In the genomic region with DNA sequence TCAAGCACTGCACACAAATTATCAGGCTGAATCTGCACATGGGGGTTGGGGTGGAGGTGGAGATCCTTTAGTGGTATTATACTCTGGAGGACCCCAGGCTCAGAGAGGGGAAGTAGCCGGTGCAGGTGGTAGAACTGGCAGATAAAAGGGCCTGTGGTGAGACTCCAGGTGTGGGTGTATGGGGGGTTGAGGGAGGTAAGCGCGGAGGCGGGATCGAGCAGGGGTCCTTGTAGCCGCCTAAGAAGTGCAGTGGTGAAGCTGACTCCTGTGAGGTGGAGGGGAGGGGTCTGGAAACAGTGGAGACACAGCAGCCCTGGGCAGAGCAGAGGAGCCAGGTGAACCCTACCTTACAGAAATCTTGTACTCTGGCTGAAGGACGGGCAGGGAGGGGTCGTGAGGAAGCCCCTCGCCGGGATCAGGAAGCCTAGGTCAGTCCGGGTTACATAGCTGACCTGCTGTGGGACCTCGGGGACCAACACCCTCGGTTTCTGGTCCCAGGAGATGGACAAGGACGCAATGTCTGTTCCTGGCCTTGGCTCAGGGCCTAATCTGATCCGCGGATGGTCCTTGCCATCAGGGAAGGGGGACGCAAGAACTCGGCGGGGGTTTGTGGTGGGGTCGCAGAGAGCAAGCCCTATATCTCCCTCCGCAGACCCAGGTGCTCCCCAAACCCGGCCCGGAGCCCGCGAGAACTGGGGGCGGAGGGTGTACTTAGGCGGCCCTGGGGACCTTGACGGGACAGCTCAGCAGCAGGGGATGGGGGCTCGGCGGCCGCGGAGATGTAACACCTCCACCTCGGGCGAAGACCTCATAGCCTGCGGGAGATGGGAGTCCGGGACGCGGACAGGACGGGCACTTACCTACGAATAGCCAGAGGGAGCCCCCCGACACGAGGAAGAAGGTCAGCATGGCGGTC, we compare ENCODE assay signal across 9 cellular contexts. TPM values are rescaled to one million over a fixed set of nuclear protein-coding genes. Genes with fewer than 3 reads are reported as not detected.
DNase-seq lines count a peak whose midpoint lies in the region; ATAC-seq and TF ChIP-seq lines count a peak whose summit lies in the region.
"Had no signal": no experiment of that assay in that cellular context is flagged by ENCODE, and none has a peak within 500 bp of the region (broad histone marks: within the 10 kb centered on the region; RNA-seq: fewer than 3 reads in every experiment).

No MANE protein-coding gene starts in this region.

- H3K9me3 Mint-ChIP-seq in activated naive CD4-positive, alpha-beta T cell treated with anti-CD3 and anti-CD28 coated beads for 36 hours: no peaks in the 10 kb centered on the region

- peak overlapping the region; percentile 33 for H3K4me3 ChIP-seq in brain microvascular endothelial cell (ENCODE audit: low read depth, low read length)
- peak overlapping the region; percentile 60 for H3K4me3 ChIP-seq in lower lobe of right lung
- peak overlapping the region in 3 of 4 donors; percentile 42 to 60 (median 57) for H3K4me3 ChIP-seq in transverse colon

- H3K36me3 ChIP-seq in brain microvascular endothelial cell (replicated peaks) (no peaks in the 10 kb centered on the region), lower lobe of right lung (no peaks in the 10 kb centered on the region), transverse colon (no peaks in the 10 kb centered on the region)

- in situ Hi-C loops in brain microvascular endothelial cell (cut with HindIII; ENCODE audit: low pct_ligation_motif_present, low sequenced_read_pairs) (loop anchor here (25.0 kb wide), 1 partner anchor 424 kb away; no protein-coding TSS in a partner anchor), transverse colon (cut with MboI; ENCODE audit: low pct_ligation_motif_present in 1 of 4, low pct_unique_long_range_greater_than_20kb in 1 of 4, low sequenced_read_pairs in 3 of 4) (loop anchor here in 1 of 4 donors (25.0 kb wide), 1 partner anchor 574 kb away; no protein-coding TSS in a partner anchor)

- 27 to 90% methylated on average over 2 to 35 of the region's 43 CpGs for WGBS in transverse colon (ENCODE audit: low coverage in 1 of 2), 2 donors

- H3K36me3 Mint-ChIP-seq in activated naive CD4-positive, alpha-beta T cell treated with anti-CD3 and anti-CD28 coated beads for 36 hours (ENCODE audit: low read depth): no peaks in the 10 kb centered on the region

- intact Hi-C loops in activated naive CD4-positive, alpha-beta T cell treated with anti-CD3 and anti-CD28 coated beads for 36 hours (cut with micrococcal nuclease): loop anchor here (2.0 kb wide), 1 partner anchor 14 kb away; no protein-coding TSS in a partner anchor
- intact Hi-C loops in lower lobe of right lung (cut with DNase I): no loop called here
- intact Hi-C loops in transverse colon (cut with DNase I; ENCODE audit: low total_unique reads): no loop called here

- ATAC-seq in lower lobe of right lung: no peak
- no peak for ATAC-seq in HG02642 (IDR thresholded peaks at IDR 0.05; ENCODE audit: poor library complexity, unreplicated experiment)

- no peak for TF ChIP-seq EP300 in transverse colon (IDR thresholded peaks at IDR 0.05; ENCODE audit: low read depth)

- TF ChIP-seq CTCF in brain microvascular endothelial cell (IDR thresholded peaks at IDR 0.05; ENCODE audit: low read depth, low read length, missing control alignments) (no peak), lower lobe of right lung (IDR thresholded peaks at IDR 0.05) (no peak), transverse colon (IDR thresholded peaks at IDR 0.05) (no peak)

- peaks cover 10% of the 10 kb centered on the region for H3K4me1 ChIP-seq in lower lobe of right lung
- peaks cover 5 to 8% (median 6%) of the 10 kb centered on the region in 4 donors for H3K4me1 ChIP-seq in transverse colon

- CTCF ChIA-PET in activated naive CD4-positive, alpha-beta T cell treated with anti-CD3 and anti-CD28 coated beads for 36 hours (lab: Charles Lee): interaction anchor here (1.0 to 7.2 kb wide), 2 partner anchors 17 to 422 kb away, joined by 3 to 130 read pairs; no protein-coding TSS in a partner anchor

- peaks cover 15% of the 10 kb centered on the region for H3K4me1 Mint-ChIP-seq in activated naive CD4-positive, alpha-beta T cell treated with anti-CD3 and anti-CD28 coated beads for 36 hours (ENCODE audit: low read depth)

- H3K27me3 Mint-ChIP-seq in activated naive CD4-positive, alpha-beta T cell treated with anti-CD3 and anti-CD28 coated beads for 36 hours (ENCODE audit: low read depth): peaks cover 37% of the 10 kb centered on the region

- peaks cover 16% of the 10 kb centered on the region for H3K27me3 ChIP-seq in brain microvascular endothelial cell (replicated peaks)
- peaks cover 35% of the 10 kb centered on the region for H3K27me3 ChIP-seq in lower lobe of right lung (ENCODE audit: low read depth)
- peaks cover 47% of the 10 kb centered on the region for H3K27me3 ChIP-seq in transverse colon

- H3K9me3 ChIP-seq in lower lobe of right lung: no peaks in the 10 kb centered on the region
- H3K9me3 ChIP-seq in transverse colon: no peaks in the 10 kb centered on the region

- H3K27ac Mint-ChIP-seq in activated naive CD4-positive, alpha-beta T cell treated with anti-CD3 and anti-CD28 coated beads for 36 hours: no peak overlapping the region

- no peak overlapping the region for H3K27ac ChIP-seq in brain microvascular endothelial cell
- H3K27ac ChIP-seq in lower lobe of right lung: no peak overlapping the region
- no peak overlapping the region for H3K27ac ChIP-seq in transverse colon

- no peak for TF ChIP-seq POLR2A in transverse colon (IDR thresholded peaks at IDR 0.05)

- peak overlapping the region; percentile 65 for H3K4me3 Mint-ChIP-seq in activated naive CD4-positive, alpha-beta T cell treated with anti-CD3 and anti-CD28 coated beads for 36 hours

- no peak for DNase-seq in activated naive CD4-positive, alpha-beta T cell treated with anti-CD3 and anti-CD28 coated beads for 36 hours
- no peak for DNase-seq in activated naive CD4-positive, alpha-beta T cell treated with Interleukin-2 at 50 U/mL for 16 hours
- DNase-seq in brain microvascular endothelial cell: no peak
- DNase-seq in lower lobe of right lung: peak; percentile 50
- peak; percentile 2 for DNase-seq in transverse colon
- DNase-seq in globus pallidus (ENCODE audit: low spot score): no peak
- no peak for DNase-seq in NCI-H146 (lab: John Stamatoyannopoulos, UW)

RNA-seq across cellular contexts. Expression of gene ACSL6, which starts 0.6 kb away (rescaled TPM):
- 1 to 10 TPM; 1.2 to 2.4 TPM for total RNA-seq in activated naive CD4-positive, alpha-beta T cell treated with anti-CD3 and anti-CD28 coated beads for 36 hours
- total RNA-seq in lower lobe of right lung (0.59 TPM), transverse colon (under 1 TPM in 2 of 4 donors, not detected in 2; 0.41 to 0.64 TPM)

RNA-seq across cellular contexts. Expression of gene IL3, which starts 49.6 kb away (rescaled TPM):
- total RNA-seq in activated naive CD4-positive, alpha-beta T cell treated with anti-CD3 and anti-CD28 coated beads for 36 hours: not detected
- total RNA-seq in lower lobe of right lung (not detected), transverse colon (not detected)
- total RNA-seq: myocyte had no signal

Comparison
In these comparisons a context has a peak if more than half of its experiments do, and no peak if none do; other contexts are left out.
1. DNase-seq: peak in lower lobe of right lung (single experiment) and transverse colon (single experiment); none in activated naive CD4-positive, alpha-beta T cell treated with anti-CD3 and anti-CD28 coated beads for 36 hours (single experiment), activated naive CD4-positive, alpha-beta T cell treated with Interleukin-2 at 50 U/mL for 16 hours (single experiment), brain microvascular endothelial cell (single experiment), globus pallidus (single experiment) and NCI-H146 (single experiment).
2. Peak in every context shown above with its lines, with median percentiles within 50 percentile points of each other: H3K4me3 ChIP-seq.